Comparison of ENCODE assay signal across 7 cellular contexts in the genomic region with DNA sequence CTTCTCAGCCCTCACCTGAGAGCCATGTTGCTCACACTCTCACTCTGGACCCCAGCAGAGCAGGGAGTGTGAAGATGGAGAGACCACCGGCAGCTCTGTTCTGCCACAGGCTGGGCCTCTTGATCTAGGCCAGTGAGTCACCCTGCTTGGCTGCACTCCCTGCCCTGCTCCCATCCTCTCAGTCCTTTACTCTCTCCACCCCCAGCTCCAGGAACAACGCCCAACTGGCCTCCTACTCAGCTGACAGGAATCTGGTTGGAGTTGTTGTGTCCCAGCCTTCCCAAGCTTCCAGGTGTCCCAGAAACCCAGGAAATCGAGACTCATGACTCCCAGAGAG. TPM values are rescaled to one million over a fixed set of nuclear protein-coding genes. Genes with fewer than 3 reads are reported as not detected.
DNase-seq lines count a peak whose midpoint lies in the region; ATAC-seq and TF ChIP-seq lines count a peak whose summit lies in the region.

Gene PSORS1C1, plus strand, starts transcription at position 261 of the 337 bp plus-strand sequence. CDS start 14,833 bp downstream, outside the sequence.

- H3K9ac ChIP-seq in mucosa of stomach (ENCODE audit: low read length): peak within 1 kb of the TSS; percentile 79

- H3K36me3 ChIP-seq in mucosa of stomach (ENCODE audit: control insufficient read depth, insufficient read depth, low read length) (no peaks in the 10 kb centered on the region), WERI-Rb-1 (no peaks in the 10 kb centered on the region)

- H3K4me1 ChIP-seq in mucosa of stomach (ENCODE audit: control insufficient read depth, insufficient read depth, low read length): peaks cover 27% of the 10 kb centered on the region

- H3K4me3 ChIP-seq in epithelial cell of proximal tubule (ENCODE audit: low read depth, low read length): peak within 1 kb of the TSS; percentile 61
- H3K4me3 ChIP-seq in mucosa of stomach (ENCODE audit: low read length): peak within 1 kb of the TSS; percentile 49
- no peak within 1 kb of the TSS for H3K4me3 ChIP-seq in WERI-Rb-1 (ENCODE audit: low read depth, low read length)

- DNase-seq in NCI-H460 (ENCODE audit: extremely low read depth, low read depth): peak; percentile 72
- peak; percentile 71 for DNase-seq in epithelial cell of proximal tubule (ENCODE audit: low read depth)
- no peak for DNase-seq in stimulated activated CD4-positive, alpha-beta T cell treated with anti-CD3 and anti-CD28 coated beads, Interleukin-4, amount 100 ng/mL, for 4 hours
- DNase-seq in WERI-Rb-1: no peak

- TF ChIP-seq CTCF in epithelial cell of proximal tubule (conservative IDR thresholded peaks at IDR 0.05; ENCODE audit: low read depth, low read length) (no peak), WERI-Rb-1 (IDR thresholded peaks at IDR 0.05; ENCODE audit: low read depth, low read length) (no peak)

- H3K9me3 ChIP-seq in mucosa of stomach (ENCODE audit: control insufficient read depth, low read length): no peaks in the 10 kb centered on the region
- no peaks in the 10 kb centered on the region for H3K9me3 ChIP-seq in WERI-Rb-1 (ENCODE audit: severe bottlenecking)

- H3K27me3 ChIP-seq in mucosa of stomach (ENCODE audit: control insufficient read depth, insufficient read depth, low read length) (no peaks in the 10 kb centered on the region), WERI-Rb-1 (ENCODE audit: insufficient read depth, low read depth, severe bottlenecking) (peaks cover 2% of the 10 kb centered on the region)

- ATAC-seq in GM21528 (IDR thresholded peaks at IDR 0.05; ENCODE audit: low FRiP score, unreplicated experiment): no peak
- ATAC-seq in GM18909 (IDR thresholded peaks at IDR 0.05; ENCODE audit: poor library complexity, unreplicated experiment): no peak

- H3K27ac ChIP-seq in WERI-Rb-1: no peak within 1 kb of the TSS

RNA-seq across cellular contexts. Expression of gene PSORS1C1, which starts in this region (rescaled TPM):
- total RNA-seq in NCI-H460 (2014; rRNA removed; shearing (Covaris generic)): 0.09 and 0.37 TPM in 2 replicates
- polyA plus RNA-seq in NCI-H460 (2014; cell fraction: nucleus; rRNA removed): 0.08 and 1.0 TPM in 2 replicates
- total RNA-seq in epithelial cell of proximal tubule: 1.1 and 2.8 TPM in 2 replicates

Comparison
In these comparisons a context has a peak if more than half of its experiments do, and no peak if none do; other contexts are left out.
1. DNase-seq: peak in NCI-H460 (single experiment) and epithelial cell of proximal tubule (single experiment); none in stimulated activated CD4-positive, alpha-beta T cell treated with anti-CD3 and anti-CD28 coated beads, Interleukin-4, amount 100 ng/mL, for 4 hours (0 of 2) and WERI-Rb-1 (single experiment).